ENCODE assay signal across 10 cellular contexts in genomic region chr9:137406085-137406773, GRCh38. TPM values are rescaled to one million over a fixed set of nuclear protein-coding genes. Genes with fewer than 3 reads are reported as not detected.
DNase-seq lines count a peak whose midpoint lies in the region; ATAC-seq, FAIRE-seq and TF ChIP-seq lines count a peak whose summit lies in the region.
"Had no signal": no experiment of that assay in that cellular context is flagged by ENCODE, and none has a peak within 500 bp of the region (broad histone marks: within the 10 kb centered on the region; RNA-seq: fewer than 3 reads in every experiment).

No MANE protein-coding gene starts in this region.

- TF ChIP-seq CTCF in HFFc6 (IDR thresholded peaks at IDR 0.05) (no peak), GM12878 (IDR thresholded peaks at IDR 0.05 in 2 of 3, conservative IDR thresholded peaks at IDR 0.05 in 1 of 3; ENCODE audit: control insufficient read depth in 2 of 3, extremely low read depth in 1 of 3, insufficient read depth in 1 of 3, low read depth in 3 of 3, low read length in 3 of 3) (no peak), spleen (IDR thresholded peaks at IDR 0.05 in 8 of 11, conservative IDR thresholded peaks at IDR 0.05 in 3 of 11) (no peak)

- WGBS in GM12878 (ENCODE audit: insufficient coverage, insufficient replicate concordance, low lambda C conversion rate, missing lambda C conversion rate), result 72% methylated on average over 20 of the region's 21 CpGs
- 61 to 76% (median 71%) methylated on average over 13 to 21 of the region's 21 CpGs for WGBS in spleen, 5 donors
- WGBS in small intestine, 3 donors, result 42 to 59% (median 50%) methylated on average over 19 to 21 of the region's 21 CpGs

- in situ Hi-C loops in GM12878 (cut with MboI), result loop anchor here (5.0 kb wide), 1 partner anchor 114 kb away; no protein-coding TSS in a partner anchor

- CTCF ChIA-PET in GM12878 (lab: Yijun Ruan, JAX), result interaction anchor here (0.7 to 1.0 kb wide), 2 partner anchors 118 to 310 kb away, joined by 3 read pairs; no protein-coding TSS in a partner anchor

- no peak for DNase-seq in HFFc6
- no peak for DNase-seq in GM12878 (ENCODE audit: low read depth, low spot score)
- DNase-seq in left colon, result peak; percentile 50 to 61
- no peak for DNase-seq in spleen
- DNase-seq in kidney tubule cell (ENCODE audit: low spot score), result no peak
- DNase-seq in stimulated activated CD4-positive, alpha-beta T cell treated with anti-CD3 and anti-CD28 coated beads, Interleukin-12 subunit alpha, Interleukin-12 subunit beta, amount 100 ng/mL, for 4 hours, result no peak
- DNase-seq in activated CD4-positive, alpha-beta T cell treated with anti-CD3 and anti-CD28 coated beads for 1 hour, result no peak
- DNase-seq in small intestine, result no peak

- intact Hi-C loops in GM12878 (cut with micrococcal nuclease; ENCODE audit: unreplicated experiment), result loop anchor here (2.0 kb wide), 1 partner anchor 103 kb away; the partner anchor contains the start of gene NRARP
- intact Hi-C loops in left colon (cut with DNase I, micrococcal nuclease), result loop anchor here (10.0 kb wide), 2 partner anchors 91 to 111 kb away; no protein-coding TSS in a partner anchor
- intact Hi-C loops in spleen (cut with DNase I; ENCODE audit: low total_unique reads), result loop anchor here (5.0 kb wide), 1 partner anchor 109 kb away; no protein-coding TSS in a partner anchor

- SMC1A ChIA-PET in GM12878 (lab: Charles Lee; ENCODE audit: uncharacterized antibody, unreplicated experiment), result no interaction called here

- peaks cover 8% of the 10 kb centered on the region for H3K36me3 Mint-ChIP-seq in HFFc6 (ENCODE audit: low read depth)

- H3K4me1 ChIP-seq in GM12878 (ENCODE audit: control insufficient read depth, insufficient read depth, low read length), result peaks cover 13% of the 10 kb centered on the region
- peaks cover 12 to 44% (median 29%) of the 10 kb centered on the region in 6 donors for H3K4me1 ChIP-seq in spleen
- no peaks in the 10 kb centered on the region for H3K4me1 ChIP-seq in small intestine (ENCODE audit: control insufficient read depth in 2 of 2, insufficient read depth in 1 of 2, low read depth in 1 of 2, low read length in 1 of 2)

- TF ChIP-seq EP300 in GM12878 (IDR thresholded peaks at IDR 0.05; ENCODE audit: borderline replicate concordance in 1 of 2, control insufficient read depth in 1 of 2, low read depth in 2 of 2, low read length in 2 of 2), result no peak

- no peaks in the 10 kb centered on the region for H3K9me3 Mint-ChIP-seq in HFFc6

- H3K36me3 ChIP-seq in GM12878 (ENCODE audit: control insufficient read depth in 2 of 2, insufficient read depth in 2 of 2, low read length in 1 of 2), result no peaks in the 10 kb centered on the region; a peak in 1 of 4 replicates
- H3K36me3 ChIP-seq in spleen, result peaks cover 0 to 3% (median 0%) of the 10 kb centered on the region in 6 donors
- no peaks in the 10 kb centered on the region for H3K36me3 ChIP-seq in small intestine (ENCODE audit: control insufficient read depth in 2 of 2, insufficient read depth in 2 of 2, low read length in 2 of 2)

- no peak overlapping the region for H3K27ac Mint-ChIP-seq in HFFc6

- POLR2A ChIA-PET in GM12878 (lab: Charles Lee), result no interaction called here

- peak overlapping the region; percentile 51 for H3K4me3 Mint-ChIP-seq in HFFc6

- RAD21 ChIA-PET in GM12878 (lab: Charles Lee; ENCODE audit: unreplicated experiment), result interaction anchor here (1.0 kb wide), 1 partner anchor 104 kb away, joined by 3 read pairs; the partner anchor contains the start of gene NRARP

- no peaks in the 10 kb centered on the region for H4K20me1 ChIP-seq in GM12878 (ENCODE audit: control insufficient read depth, insufficient read depth)

- no peak for TF ChIP-seq POLR2A in GM12878 (IDR thresholded peaks at IDR 0.05; ENCODE audit: low read depth, low read length)
- TF ChIP-seq POLR2A in spleen (IDR thresholded peaks at IDR 0.05), result no peak

- no peak overlapping the region; the same call in 1 of the 2 replicates for H3K9ac ChIP-seq in GM12878 (ENCODE audit: control insufficient read depth, insufficient read depth, low read length)

- H3K27ac ChIP-seq in GM12878 (ENCODE audit: control insufficient read depth, insufficient read depth) (no peak overlapping the region), spleen (peak overlapping the region in 3 of 8 donors; percentile 36 to 66 (median 49)), small intestine (ENCODE audit: low read depth in 1 of 2, low read length in 1 of 2) (no peak overlapping the region)

- peak overlapping the region; percentile 39; the same call in 1 of the 2 replicates for H3K4me3 ChIP-seq in GM12878
- peak overlapping the region in 5 of 8 donors; percentile 22 to 57 (median 26) for H3K4me3 ChIP-seq in spleen
- peak overlapping the region in 1 of 2 donors; percentile 43 for H3K4me3 ChIP-seq in small intestine (ENCODE audit: low read depth in 1 of 2, low read length in 2 of 2)

- no peak for FAIRE-seq in GM12878 (lab: Jason Lieb, UNC)
- FAIRE-seq in small intestine (lab: Jason Lieb, UNC), result no peak
- FAIRE-seq: G401.6, keratinocyte had no signal

- H3K4me2 ChIP-seq in GM12878 (ENCODE audit: control insufficient read depth, insufficient read depth), result no peak overlapping the region

- H3K79me2 ChIP-seq in GM12878 (ENCODE audit: control insufficient read depth, insufficient read depth, low read length), result no peaks in the 10 kb centered on the region

- H3K4me1 Mint-ChIP-seq in HFFc6 (ENCODE audit: low read depth), result peaks cover 8% of the 10 kb centered on the region

- H3K9me3 ChIP-seq in GM12878 (replicated peaks; ENCODE audit: control insufficient read depth, insufficient read depth, low read length), result peaks cover 14% of the 10 kb centered on the region
- peaks cover 0 to 8% (median 0%) of the 10 kb centered on the region in 8 donors for H3K9me3 ChIP-seq in spleen
- H3K9me3 ChIP-seq in small intestine (ENCODE audit: control insufficient read depth, low read depth), result no peaks in the 10 kb centered on the region

- peaks cover 7% of the 10 kb centered on the region for H3K27me3 Mint-ChIP-seq in HFFc6 (ENCODE audit: insufficient read depth)

- H2AFZ ChIP-seq in GM12878 (ENCODE audit: control insufficient read depth, low read depth, low read length), result no peak overlapping the region

- no peak for ATAC-seq in GM12878
- ATAC-seq in left colon, result peak; percentile 56

- TF ChIP-seq RAD21 in GM12878 (IDR thresholded peaks at IDR 0.05; ENCODE audit: insufficient read depth, low read depth, low read length), result no peak

- H3K27me3 ChIP-seq in GM12878 (replicated peaks in 1 of 2; ENCODE audit: control insufficient read depth in 2 of 2, insufficient read depth in 2 of 2, low read length in 1 of 2), result no peaks in the 10 kb centered on the region
- peaks cover 0 to 31% (median 8%) of the 10 kb centered on the region in 7 donors for H3K27me3 ChIP-seq in spleen (replicated peaks in 1 of 7)
- H3K27me3 ChIP-seq in small intestine (ENCODE audit: control insufficient read depth in 2 of 2, insufficient read depth in 2 of 2, low read length in 2 of 2), result no peaks in the 10 kb centered on the region

- BruUV-seq in GM12878 (replicated peaks; lab: Mats Ljungman, UMichigan), result no TSS peak

RNA-seq across cellular contexts. Expression of gene EXD3, which starts 16.7 kb away (rescaled TPM):
- total RNA-seq in HFFc6 (2021; fragmentation: NEBNext Ultra II Directional; extraction: Animal tissue kit (Norgen Biotek cat#: 25700)), result 10 to 100 TPM in 1 of 6 experiments, 1 to 10 TPM in 5; 6.4 to 10.6 (median 8.7) TPM
- total RNA-seq in GM12878 (2013; cell fraction: nucleolus; rRNA removed), result 40.8 and 46.3 TPM in 2 replicates
- 3.9 and 4.7 TPM in 2 replicates for total RNA-seq in GM12878 (2014; rRNA removed)
- 2.2 and 2.4 TPM in 2 replicates for total RNA-seq in GM12878 (2014; rRNA removed; fragmentation: Illumina TruSeq; extraction: Trizol)
- 6.3 and 7.1 TPM in 2 replicates for total RNA-seq in GM12878 (2021)
- polyA plus RNA-seq in GM12878 (2011; ENCODE audit: low read depth), result 2.1 TPM
- 2.9 and 5.2 TPM in 2 replicates for polyA plus RNA-seq in GM12878 (2011; rRNA removed)
- polyA plus RNA-seq in GM12878 (2011; cell fraction: cytosol; rRNA removed), result 6.5 and 10.0 TPM in 2 replicates
- polyA plus RNA-seq in GM12878 (2011; cell fraction: nucleus; rRNA removed), result 36.0 and 46.0 TPM in 2 replicates
- polyA plus RNA-seq in GM12878 (2012), result 7.4 and 9.7 TPM in 2 replicates
- 0.44 and 1.9 TPM in 2 replicates for polyA plus RNA-seq in GM12878 (2014; fragmentation: Illumina TruSeq; extraction: Trizol)
- under 1 TPM; 0.21 to 0.51 TPM for polyA plus RNA-seq in GM12878 (2014; fragmentation: Nextera tagmentation; extraction: Ambion mirVana)
- 5.2 and 7.6 TPM in 2 replicates for polyA plus RNA-seq in GM12878 (2014; rRNA removed)
- 1 to 10 TPM; 3.4 to 3.9 TPM for polyA plus RNA-seq in GM12878 (2016; fragmentation: Nextera tagmentation; extraction: Ambion mirVana)
- 1.5 and 4.2 TPM in 2 replicates for polyA minus RNA-seq in GM12878 (2011; rRNA and poly(A)+ RNA removed)
- polyA minus RNA-seq in GM12878 (2011; cell fraction: cytosol; rRNA and poly(A)+ RNA removed), result 2.3 and 2.5 TPM in 2 replicates
- 3.1 and 5.1 TPM in 2 replicates for polyA minus RNA-seq in GM12878 (2011; cell fraction: nucleus; rRNA and poly(A)+ RNA removed)
- 10 to 100 TPM; 44.1 to 57.3 TPM for total RNA-seq in left colon
- 10 to 100 TPM; 14.5 to 52.8 (median 29.8) TPM for total RNA-seq in spleen
- 10 to 100 TPM; 15.6 to 62.3 (median 43.4) TPM for polyA plus RNA-seq in spleen
- polyA plus RNA-seq in small intestine, result 10 to 100 TPM; 15.0 to 36.2 (median 28.6) TPM

RNA-seq across cellular contexts. Expression of gene NOXA1, which starts 17.0 kb away (rescaled TPM):
- total RNA-seq in HFFc6 (2021; fragmentation: NEBNext Ultra II Directional; extraction: Animal tissue kit (Norgen Biotek cat#: 25700)), result under 1 TPM in 5 of 6 experiments, not detected in 1; 0.09 to 0.36 (median 0.20) TPM
- total RNA-seq in GM12878 (2013; cell fraction: nucleolus; rRNA removed), result 0.38 TPM in 1 of 2 replicates, not detected in the other
- total RNA-seq in GM12878 (2014; rRNA removed) (0.16 TPM in 1 of 2 replicates, not detected in the other), GM12878 (2014; rRNA removed; fragmentation: Illumina TruSeq; extraction: Trizol) (not detected in 2 replicates), GM12878 (2021) (not detected in 2 replicates), left colon (10 to 100 TPM; 33.3 to 42.6 TPM), spleen (10 to 100 TPM in 2 of 7 donors, 1 to 10 TPM in 5; 1.9 to 15.0 (median 5.3) TPM)
- not detected for polyA plus RNA-seq in GM12878 (2011; ENCODE audit: low read depth)
- polyA plus RNA-seq in GM12878 (2011; rRNA removed) (0.08 TPM in 1 of 2 replicates, not detected in the other), GM12878 (2014; fragmentation: Illumina TruSeq; extraction: Trizol) (not detected in 2 replicates), GM12878 (2014; fragmentation: Nextera tagmentation; extraction: Ambion mirVana) (not detected), GM12878 (2014; rRNA removed) (0.20 TPM in 1 of 2 replicates, not detected in the other), GM12878 (2016; fragmentation: Nextera tagmentation; extraction: Ambion mirVana) (not detected), spleen (10 to 100 TPM in 1 of 3 donors, 1 to 10 TPM in 2; 3.2 to 10.7 (median 7.8) TPM), small intestine (10 to 100 TPM in 2 of 3 donors, 1 to 10 TPM in 1; 8.0 to 38.0 (median 24.9) TPM)
- polyA plus RNA-seq in GM12878 (2011; cell fraction: cytosol; rRNA removed), result 0.04 and 0.07 TPM in 2 replicates
- polyA plus RNA-seq in GM12878 (2011; cell fraction: nucleus; rRNA removed), result 0.76 and 0.96 TPM in 2 replicates
- 0.27 and 0.67 TPM in 2 replicates for polyA plus RNA-seq in GM12878 (2012)
- polyA minus RNA-seq in GM12878 (2011; rRNA and poly(A)+ RNA removed), result not detected in 2 replicates
- not detected in 2 replicates for polyA minus RNA-seq in GM12878 (2011; cell fraction: cytosol; rRNA and poly(A)+ RNA removed)
- 0.36 and 0.38 TPM in 2 replicates for polyA minus RNA-seq in GM12878 (2011; cell fraction: nucleus; rRNA and poly(A)+ RNA removed)

RNA-seq across cellular contexts. Expression of gene ENTPD8, which starts 34.9 kb away (rescaled TPM):
- not detected for total RNA-seq in HFFc6 (2021; fragmentation: NEBNext Ultra II Directional; extraction: Animal tissue kit (Norgen Biotek cat#: 25700))
- not detected in 2 replicates for total RNA-seq in GM12878 (2013; cell fraction: nucleolus; rRNA removed)
- not detected in 2 replicates for total RNA-seq in GM12878 (2014; rRNA removed)
- not detected in 2 replicates for total RNA-seq in GM12878 (2014; rRNA removed; fragmentation: Illumina TruSeq; extraction: Trizol)
- total RNA-seq in GM12878 (2021), result not detected in 2 replicates
- not detected for polyA plus RNA-seq in GM12878 (2011; ENCODE audit: low read depth)
- polyA plus RNA-seq in GM12878 (2011; rRNA removed), result not detected in 2 replicates
- not detected in 2 replicates for polyA plus RNA-seq in GM12878 (2011; cell fraction: cytosol; rRNA removed)
- polyA plus RNA-seq in GM12878 (2011; cell fraction: nucleus; rRNA removed), result not detected in 2 replicates
- polyA plus RNA-seq in GM12878 (2012), result 0.04 TPM in 1 of 2 replicates, not detected in the other
- polyA plus RNA-seq in GM12878 (2014; fragmentation: Illumina TruSeq; extraction: Trizol), result not detected in 2 replicates
- not detected for polyA plus RNA-seq in GM12878 (2014; fragmentation: Nextera tagmentation; extraction: Ambion mirVana)
- not detected in 2 replicates for polyA plus RNA-seq in GM12878 (2014; rRNA removed)
- polyA plus RNA-seq in GM12878 (2016; fragmentation: Nextera tagmentation; extraction: Ambion mirVana), result not detected
- not detected in 2 replicates for polyA minus RNA-seq in GM12878 (2011; rRNA and poly(A)+ RNA removed)
- polyA minus RNA-seq in GM12878 (2011; cell fraction: cytosol; rRNA and poly(A)+ RNA removed), result not detected in 2 replicates
- polyA minus RNA-seq in GM12878 (2011; cell fraction: nucleus; rRNA and poly(A)+ RNA removed), result not detected in 2 replicates
- total RNA-seq in left colon, result 100 to 1,000 TPM; 108 to 120 TPM
- total RNA-seq in spleen, result under 1 TPM in 3 of 7 donors, not detected in 4; 0.26 to 0.37 (median 0.28) TPM
- polyA plus RNA-seq in spleen, result under 1 TPM; 0.07 to 0.10 (median 0.09) TPM
- polyA plus RNA-seq in small intestine, result 10 to 100 TPM; 15.9 to 85.4 (median 62.8) TPM
- polyA plus RNA-seq: keratinocyte had no signal

RNA-seq across cellular contexts. Expression of gene NSMF, which starts 52.9 kb away (rescaled TPM):
- total RNA-seq in HFFc6 (2021; fragmentation: NEBNext Ultra II Directional; extraction: Animal tissue kit (Norgen Biotek cat#: 25700)), result 10 to 100 TPM; 24.3 to 29.9 (median 26.4) TPM
- 50.1 and 60.0 TPM in 2 replicates for total RNA-seq in GM12878 (2013; cell fraction: nucleolus; rRNA removed)
- 18.8 and 23.1 TPM in 2 replicates for total RNA-seq in GM12878 (2014; rRNA removed)
- total RNA-seq in GM12878 (2014; rRNA removed; fragmentation: Illumina TruSeq; extraction: Trizol), result 12.1 and 14.1 TPM in 2 replicates
- 35.1 and 37.2 TPM in 2 replicates for total RNA-seq in GM12878 (2021)
- polyA plus RNA-seq in GM12878 (2011; ENCODE audit: low read depth), result 6.2 TPM
- 17.9 and 26.2 TPM in 2 replicates for polyA plus RNA-seq in GM12878 (2011; rRNA removed)
- polyA plus RNA-seq in GM12878 (2011; cell fraction: cytosol; rRNA removed), result 29.2 and 44.8 TPM in 2 replicates
- polyA plus RNA-seq in GM12878 (2011; cell fraction: nucleus; rRNA removed), result 188 and 208 TPM in 2 replicates
- polyA plus RNA-seq in GM12878 (2012), result 21.6 and 25.4 TPM in 2 replicates
- polyA plus RNA-seq in GM12878 (2014; fragmentation: Illumina TruSeq; extraction: Trizol), result 12.8 and 13.3 TPM in 2 replicates
- polyA plus RNA-seq in GM12878 (2014; fragmentation: Nextera tagmentation; extraction: Ambion mirVana), result under 1 TPM; 0.13 to 0.51 TPM
- polyA plus RNA-seq in GM12878 (2014; rRNA removed), result 44.3 and 47.1 TPM in 2 replicates
- polyA plus RNA-seq in GM12878 (2016; fragmentation: Nextera tagmentation; extraction: Ambion mirVana), result 1 to 10 TPM; 1.4 to 8.9 TPM
- polyA minus RNA-seq in GM12878 (2011; rRNA and poly(A)+ RNA removed), result 17.3 and 26.8 TPM in 2 replicates
- polyA minus RNA-seq in GM12878 (2011; cell fraction: cytosol; rRNA and poly(A)+ RNA removed), result 10.3 and 12.6 TPM in 2 replicates
- polyA minus RNA-seq in GM12878 (2011; cell fraction: nucleus; rRNA and poly(A)+ RNA removed), result 37.8 and 43.1 TPM in 2 replicates
- total RNA-seq in left colon, result 10 to 100 TPM; 39.9 to 52.0 TPM
- 10 to 100 TPM; 21.8 to 39.0 (median 25.5) TPM for total RNA-seq in spleen
- polyA plus RNA-seq in spleen, result 10 to 100 TPM; 21.8 to 49.3 (median 26.7) TPM
- 10 to 100 TPM; 34.0 to 76.9 (median 57.3) TPM for polyA plus RNA-seq in small intestine

Comparison
In these comparisons a context has a peak if more than half of its experiments do, and no peak if none do; other contexts are left out.
1. DNase-seq: peak in left colon (2 of 2); none in HFFc6 (single experiment), GM12878 (single experiment), spleen (single experiment), kidney tubule cell (single experiment), stimulated activated CD4-positive, alpha-beta T cell treated with anti-CD3 and anti-CD28 coated beads, Interleukin-12 subunit alpha, Interleukin-12 subunit beta, amount 100 ng/mL, for 4 hours (single experiment), activated CD4-positive, alpha-beta T cell treated with anti-CD3 and anti-CD28 coated beads for 1 hour (single experiment) and small intestine (single experiment).
2. RNA of gene ENTPD8, which starts 34.9 kb away (total RNA-seq): 108 to 120 TPM in left colon; 0.26 to 0.37 TPM in spleen, not detected in HFFc6 and not detected in GM12878; every median in the first group is over 10 times any median in the second.